ENCODE assay signal across 1 cellular context in genomic region chr20:45073182-45073581, GRCh38.
TF ChIP-seq lines count a peak whose summit lies in the region.

No MANE protein-coding gene starts in this region.

TF ChIP-seq in WTC11, 78 proteins besides CTCF, POLR2A, EP300 and RAD21:
- TF ChIP-seq ATF6 (CRISPR knock-in tag; IDR thresholded peaks at IDR 0.05) (no peak), GRHL2 (CRISPR knock-in tag; IDR thresholded peaks at IDR 0.05; ENCODE audit: insufficient replicate concordance, severe bottlenecking) (no peak), FOXP4 (CRISPR knock-in tag; IDR thresholded peaks at IDR 0.05) (no peak), TEAD4 (CRISPR knock-in tag; IDR thresholded peaks at IDR 0.05) (no peak), NFYB (CRISPR knock-in tag; conservative IDR thresholded peaks at IDR 0.05; ENCODE audit: low read depth) (no peak), MAX (CRISPR knock-in tag; IDR thresholded peaks at IDR 0.05) (no peak), GABPB1 (CRISPR knock-in tag; IDR thresholded peaks at IDR 0.05) (no peak), ZNF263 (CRISPR knock-in tag; IDR thresholded peaks at IDR 0.05; ENCODE audit: low read depth) (no peak), ZNF396 (CRISPR knock-in tag; IDR thresholded peaks at IDR 0.05; ENCODE audit: borderline replicate concordance) (no peak), TP53 (CRISPR knock-in tag; IDR thresholded peaks at IDR 0.05) (no peak), ATF3 (CRISPR knock-in tag; conservative IDR thresholded peaks at IDR 0.05) (no peak), FOXK1 (CRISPR knock-in tag; IDR thresholded peaks at IDR 0.05) (no peak)
